19 cellular contexts compared by ENCODE assay signal in genomic region chr2:132430895-132431294, GRCh38. TPM values are rescaled to one million over a fixed set of nuclear protein-coding genes. Genes with fewer than 3 reads are reported as not detected.
DNase-seq lines count a peak whose midpoint lies in the region; ATAC-seq and TF ChIP-seq lines count a peak whose summit lies in the region.
"Had no signal": no experiment of that assay in that cellular context is flagged by ENCODE, and none has a peak within 500 bp of the region (broad histone marks: within the 10 kb centered on the region; RNA-seq: fewer than 3 reads in every experiment).

No MANE protein-coding gene starts in this region.

- CTCF ChIA-PET in PC-9 (lab: Charles Lee) = interaction anchor here (0.6 to 0.8 kb wide), 2 partner anchors 9 to 938 kb away, joined by 3 to 5 read pairs; no protein-coding TSS in a partner anchor
- CTCF ChIA-PET in mammary epithelial cell (lab: Charles Lee; ENCODE audit: low non-redundant PET) = interaction anchor here (1.0 kb wide), 1 partner anchor 79 kb away, joined by 4 read pairs; no protein-coding TSS in a partner anchor

- peak overlapping the region; percentile 7 for H3K9ac ChIP-seq in mammary epithelial cell (ENCODE audit: insufficient read depth, low read length)
- H3K9ac ChIP-seq: KMS-11 had no signal

- H3K9me3 ChIP-seq in PC-9 (ENCODE audit: insufficient read depth, low read depth) (0 out of 2 replicates have a peak, but pooled peaks cover 9% of the 10 kb centered on the region), mammary epithelial cell (replicated peaks; ENCODE audit: insufficient read depth, low read length) (no peaks in the 10 kb centered on the region)

- H3K4me2 ChIP-seq in PC-9 (peak overlapping the region; percentile 90), mammary epithelial cell (ENCODE audit: insufficient read depth, low read depth, low read length) (peak overlapping the region; percentile 49)
- H3K4me2 ChIP-seq: KMS-11 had no signal

- TF ChIP-seq CTCF in PC-9 (conservative IDR thresholded peaks at IDR 0.05) (no peak), mammary epithelial cell (conservative IDR thresholded peaks at IDR 0.05 in 1 of 2, IDR thresholded peaks at IDR 0.05 in 1 of 2; ENCODE audit: extremely low read depth in 1 of 2, insufficient read depth in 1 of 2, low read depth in 1 of 2, low read length in 2 of 2) (no peak), kidney epithelial cell (IDR thresholded peaks at IDR 0.05; ENCODE audit: insufficient read depth, low read length, poor library complexity, severe bottlenecking) (no peak)

- in situ Hi-C loops in mammary epithelial cell (cut with MboI; ENCODE audit: low sequenced_read_pairs in 2 of 2) = no loop called here

- POLR2A ChIA-PET in PC-9 (lab: Charles Lee; ENCODE audit: unreplicated experiment) = interaction anchor here (1.0 kb wide), 1 partner anchor 8 kb away, joined by 5 read pairs; no protein-coding TSS in a partner anchor

- BruUV-seq in PC-9 (replicated peaks; lab: Mats Ljungman, UMichigan) (no TSS peak), mammary epithelial cell (replicated peaks; lab: Mats Ljungman, UMichigan) (no TSS peak)

- dilution Hi-C loops in mammary epithelial cell (cut with HindIII; ENCODE audit: low sequenced_read_pairs) = no loop called here

- H2AFZ ChIP-seq in PC-9 (no peak overlapping the region), mammary epithelial cell (ENCODE audit: low read depth, low read length) (no peak overlapping the region)

- no peak for ATAC-seq in GM18907 (IDR thresholded peaks at IDR 0.05; ENCODE audit: unreplicated experiment)

- peaks cover 40% of the 10 kb centered on the region for H3F3A ChIP-seq in PC-9 (ENCODE audit: insufficient read depth, low read depth)

- peaks cover 83% of the 10 kb centered on the region for H3K79me2 ChIP-seq in PC-9 (ENCODE audit: low read depth)
- peaks cover 22% of the 10 kb centered on the region for H3K79me2 ChIP-seq in mammary epithelial cell (ENCODE audit: insufficient read depth, low read length)

- H4K20me1 ChIP-seq in PC-9 (ENCODE audit: insufficient read depth) (no peaks in the 10 kb centered on the region), mammary epithelial cell (ENCODE audit: insufficient read depth, low read length) (no peaks in the 10 kb centered on the region)

- H3K4me1 ChIP-seq in PC-9 (replicated peaks; ENCODE audit: insufficient read depth) (peaks cover 67% of the 10 kb centered on the region), mammary epithelial cell (ENCODE audit: insufficient read depth, low read length) (peaks cover 29% of the 10 kb centered on the region)

- H3K27me3 ChIP-seq in PC-9 (ENCODE audit: insufficient read depth, low read depth) (no peaks in the 10 kb centered on the region), mammary epithelial cell (ENCODE audit: insufficient read depth, low read length) (no peaks in the 10 kb centered on the region), kidney epithelial cell (ENCODE audit: control insufficient read depth, insufficient read depth, low read length) (no peaks in the 10 kb centered on the region)

- no peaks in the 10 kb centered on the region for H3K9me2 ChIP-seq in PC-9 (ENCODE audit: insufficient read depth)

- H3K36me3 ChIP-seq in PC-9 (ENCODE audit: low read depth) (0 out of 2 replicates have a peak, but pooled peaks cover 31% of the 10 kb centered on the region), mammary epithelial cell (ENCODE audit: insufficient read depth, low read length) (no peaks in the 10 kb centered on the region), kidney epithelial cell (ENCODE audit: control insufficient read depth, insufficient read depth, low read length) (no peaks in the 10 kb centered on the region)

- DNase-seq in ELR (ENCODE audit: low read depth) (peak; percentile 32), PC-9 (peak; percentile 75 to 96), mammary epithelial cell (peak; percentile 95), kidney epithelial cell (ENCODE audit: low read depth) (peak; percentile 68), activated gamma-delta T cell (lab: John Stamatoyannopoulos, UW) (no peak), T1000 (lab: John Stamatoyannopoulos, UW) (no peak)
- DNase-seq in activated CD8-positive, alpha-beta memory T cell treated with anti-CD3 and anti-CD28 coated beads for 24 hours = no peak
- DNase-seq: ACHN; CD4-positive, CD25-positive, alpha-beta regulatory T cell; DMS79 treated with DMSO at 0.1 percent for 48 hours; GDM1; MM.1S; NCI-H1105; NCI-H1694 treated with DMSO at 0.1 percent for 48 hours; NCI-H2171; NCI-H510A treated with DMSO at 0.1 percent for 48 hours had no signal

- H3K4me3 ChIP-seq in PC-9 = peak overlapping the region; percentile 46
- H3K4me3 ChIP-seq in mammary epithelial cell (replicated peaks in 1 of 3; ENCODE audit: insufficient read depth in 1 of 3, low read depth in 2 of 3, low read length in 3 of 3) = no peak overlapping the region
- H3K4me3 ChIP-seq in kidney epithelial cell (ENCODE audit: low read depth, low read length) = no peak overlapping the region
- H3K4me3 ChIP-seq: SK-N-MC had no signal

- intact Hi-C loops in PC-9 (cut with micrococcal nuclease; ENCODE audit: unreplicated experiment) = loop anchor here (1.0 to 2.0 kb wide), 3 partner anchors 8 to 240 kb away; partner anchors contain the start of genes GPR39 and LYPD1
- intact Hi-C loops in mammary epithelial cell (cut with micrococcal nuclease) = loop anchor here (2.0 kb wide), 1 partner anchor 14 kb away; the partner anchor contains the start of gene GPR39

- H3K27ac ChIP-seq in PC-9 (peak overlapping the region; percentile 100), mammary epithelial cell (ENCODE audit: insufficient read depth, low read depth, low read length) (peak overlapping the region; percentile 65)
- H3K27ac ChIP-seq: KMS-11, SK-N-MC had no signal

RNA-seq across cellular contexts. Expression of gene GPR39, which starts 14.3 kb away (rescaled TPM):
- total RNA-seq in PC-9 (2021) = 14.1 and 20.9 TPM in 2 replicates
- total RNA-seq in mammary epithelial cell = 10 to 100 TPM in 1 of 2 donors, 1 to 10 TPM in 1; 5.7 to 10.3 TPM
- polyA plus RNA-seq in mammary epithelial cell = 15.6 TPM
- 23.3 TPM for polyA minus RNA-seq in mammary epithelial cell
- total RNA-seq in kidney epithelial cell = 5.9 and 13.8 TPM in 2 replicates
- total RNA-seq: CD4-positive, CD25-positive, alpha-beta regulatory T cell had no signal
- polyA plus RNA-seq: CD4-positive, CD25-positive, alpha-beta regulatory T cell had no signal

Comparison
In these comparisons a context has a peak if more than half of its experiments do, and no peak if none do; other contexts are left out.
1. DNase-seq: peak in ELR (single experiment), PC-9 (2 of 2), mammary epithelial cell (single experiment) and kidney epithelial cell (single experiment); none in activated gamma-delta T cell (single experiment), activated CD8-positive, alpha-beta memory T cell treated with anti-CD3 and anti-CD28 coated beads for 24 hours (single experiment) and T1000 (single experiment).